Comparison of ENCODE assay signal across 13 cellular contexts in genomic region chr1:206709772-206710456, GRCh38. TPM values are rescaled to one million over a fixed set of nuclear protein-coding genes. Genes with fewer than 3 reads are reported as not detected.
DNase-seq lines count a peak whose midpoint lies in the region; ATAC-seq and TF ChIP-seq lines count a peak whose summit lies in the region.
"Had no signal": no experiment of that assay in that cellular context is flagged by ENCODE, and none has a peak within 500 bp of the region (broad histone marks: within the 10 kb centered on the region; RNA-seq: fewer than 3 reads in every experiment).

No MANE protein-coding gene starts in this region.

- peak overlapping the region; percentile 72 for H3K27ac Mint-ChIP-seq in Calu3 (ENCODE audit: unreplicated experiment)
- peak overlapping the region in 2 of 3 experiments; percentile 79 to 94 for H3K27ac Mint-ChIP-seq in nephron
- H3K27ac Mint-ChIP-seq: H9 had no signal

- no peak overlapping the region for H3K23ac ChIP-seq in IMR-90 (ENCODE audit: low read depth, low read length)

- intact Hi-C loops in Calu3 (cut with micrococcal nuclease; ENCODE audit: unreplicated experiment) = loop anchor here (2.0 to 10.0 kb wide), 2 partner anchors 15 to 75 kb away; partner anchors contain the start of gene DYRK3
- intact Hi-C loops in IMR-90 (cut with micrococcal nuclease) = no loop called here

- H2AK9ac ChIP-seq in IMR-90 (replicated peaks; ENCODE audit: low read depth, low read length, poor library complexity) = no peak overlapping the region

- H3K9me1 ChIP-seq in IMR-90 (ENCODE audit: insufficient read depth, low read length) = peaks cover 62% of the 10 kb centered on the region

- TF ChIP-seq CTCF in Calu3 (IDR thresholded peaks at IDR 0.05; ENCODE audit: unreplicated experiment) = no peak
- no peak for TF ChIP-seq CTCF in IMR-90 (conservative IDR thresholded peaks at IDR 0.05; ENCODE audit: low read depth, low read length)
- no peak for TF ChIP-seq CTCF in choroid plexus epithelial cell (conservative IDR thresholded peaks at IDR 0.05; ENCODE audit: low read depth, low read length)
- no peak for TF ChIP-seq CTCF in nephron (IDR thresholded peaks at IDR 0.05; ENCODE audit: unreplicated experiment in 3 of 3)

- no peak overlapping the region for H3K14ac ChIP-seq in IMR-90 (replicated peaks; ENCODE audit: low read depth, low read length)

- peaks cover 99% of the 10 kb centered on the region for H4K20me1 ChIP-seq in IMR-90 (ENCODE audit: insufficient read depth, low read length)

- H3K9ac ChIP-seq in IMR-90 (ENCODE audit: low read depth, low read length) = no peak overlapping the region
- H3K9ac ChIP-seq: KMS-11 had no signal

- CTCF ChIA-PET in Calu3 (lab: Charles Lee) = interaction anchor here (0.9 to 1.9 kb wide), 8 partner anchors 10 to 272 kb away, joined by 3 to 6 read pairs (median 3); partner anchors contain the start of gene EIF2D
- CTCF ChIA-PET in IMR-90 (lab: Yijun Ruan, JAX) = interaction anchor here (1.1 to 1.7 kb wide), 3 partner anchors 10 to 79 kb away, joined by 3 to 5 read pairs (median 4); no protein-coding TSS in a partner anchor

- H3K36me3 Mint-ChIP-seq in Calu3 (ENCODE audit: insufficient read depth, unreplicated experiment) (peaks cover 5% of the 10 kb centered on the region), nephron (ENCODE audit: low read depth) (no peaks in the 10 kb centered on the region)
- H3K36me3 Mint-ChIP-seq: activated naive CD8-positive, alpha-beta T cell had no signal

- H3K18ac ChIP-seq in IMR-90 (ENCODE audit: low read depth, low read length) = no peak overlapping the region

- dilution Hi-C loops in IMR-90 (cut with HindIII; ENCODE audit: low sequenced_read_pairs, unreplicated experiment) = no loop called here

- H3K9me3 ChIP-seq in IMR-90 (ENCODE audit: control insufficient read depth, insufficient read depth, low read length) = no peaks in the 10 kb centered on the region

- H3K9me3 Mint-ChIP-seq in Calu3 (ENCODE audit: low read depth, unreplicated experiment) = no peaks in the 10 kb centered on the region
- no peaks in the 10 kb centered on the region for H3K9me3 Mint-ChIP-seq in nephron
- H3K9me3 Mint-ChIP-seq: H9 had no signal

- H2BK20ac ChIP-seq in IMR-90 (ENCODE audit: low read depth, low read length) = no peak overlapping the region

- peaks cover 27 to 95% of the 10 kb centered on the region in 2 experiments for H3K79me1 ChIP-seq in IMR-90 (ENCODE audit: low read depth in 1 of 2, low read length in 2 of 2)

- H3K4me1 Mint-ChIP-seq in Calu3 (ENCODE audit: low read depth, unreplicated experiment) (peaks cover 82% of the 10 kb centered on the region), nephron (peaks cover 86% of the 10 kb centered on the region)

- H3K4me2 ChIP-seq in IMR-90 (ENCODE audit: low read depth, low read length) = no peak overlapping the region

- H2AK5ac ChIP-seq in IMR-90 (ENCODE audit: low read depth, low read length) = no peak overlapping the region

- no peak overlapping the region for H3K56ac ChIP-seq in IMR-90 (ENCODE audit: extremely low read depth, insufficient read depth, low read length)

- H2BK120ac ChIP-seq in IMR-90 (ENCODE audit: low read depth, low read length) = no peak overlapping the region

- no peak overlapping the region for H2BK5ac ChIP-seq in IMR-90 (ENCODE audit: low read depth, low read length, poor library complexity, severe bottlenecking)

- no peak for TF ChIP-seq RAD21 in IMR-90 (IDR thresholded peaks at IDR 0.05; ENCODE audit: low read length)

- no peak overlapping the region for H4K8ac ChIP-seq in IMR-90 (ENCODE audit: low read depth in 2 of 2, low read length in 2 of 2)

- TF ChIP-seq POLR2A in IMR-90 (IDR thresholded peaks at IDR 0.05; ENCODE audit: low read depth, low read length) = no peak

- peaks cover 44% of the 10 kb centered on the region for H3K4me1 ChIP-seq in IMR-90 (ENCODE audit: control insufficient read depth, insufficient read depth, low read length)

- H3K27ac ChIP-seq in IMR-90 (ENCODE audit: insufficient read depth, low read length) = no peak overlapping the region
- H3K27ac ChIP-seq: KMS-11 had no signal

- H3K4me3 ChIP-seq in IMR-90 (ENCODE audit: insufficient read depth, low read depth, low read length) (no peak overlapping the region), choroid plexus epithelial cell (ENCODE audit: low read depth, low read length) (no peak overlapping the region)

- no peak overlapping the region for H2AFZ ChIP-seq in IMR-90 (replicated peaks; ENCODE audit: low read length, poor library complexity)

- H3K27me3 ChIP-seq in IMR-90 (ENCODE audit: control insufficient read depth, insufficient read depth, low read length) = no peaks in the 10 kb centered on the region

- BruUV-seq in Calu3 (replicated peaks; lab: Mats Ljungman, UMichigan) = no TSS peak
- BruUV-seq in IMR-90 (replicated peaks; lab: Mats Ljungman, UMichigan) = no TSS peak

- H3K4me3 Mint-ChIP-seq in Calu3 (ENCODE audit: low read depth, unreplicated experiment) (peak overlapping the region; percentile 51), nephron (no peak overlapping the region)
- H3K4me3 Mint-ChIP-seq: activated naive CD8-positive, alpha-beta T cell; H9 had no signal

- H3K27me3 Mint-ChIP-seq in Calu3 (ENCODE audit: unreplicated experiment) (no peaks in the 10 kb centered on the region), nephron (ENCODE audit: low read depth) (no peaks in the 10 kb centered on the region)
- H3K27me3 Mint-ChIP-seq: activated naive CD8-positive, alpha-beta T cell had no signal

- no peak overlapping the region for H2BK15ac ChIP-seq in IMR-90 (ENCODE audit: low read depth, low read length)

- DNase-seq in Calu3 (no peak), IMR-90 (peak; percentile 68), choroid plexus epithelial cell (ENCODE audit: low read depth) (peak; percentile 60), HK-2 (ENCODE audit: unreplicated experiment) (no peak)
- no peak for DNase-seq in stimulated activated CD4-positive, alpha-beta T cell treated with anti-CD3 and anti-CD28 coated beads, Interleukin-2, amount 100 ng/mL, for 24 hours
- DNase-seq in stimulated activated CD4-positive, alpha-beta T cell treated with anti-CD3 and anti-CD28 coated beads, Interleukin-4, amount 100 ng/mL, for 24 hours = no peak
- DNase-seq: H9, head of caudate nucleus, NCI-H1930, T-helper 9 cell had no signal

- no peaks in the 10 kb centered on the region for H3K36me3 ChIP-seq in IMR-90 (ENCODE audit: control insufficient read depth, insufficient read depth, low read length)

- WGBS in IMR-90 (ENCODE audit: extremely low coverage in 2 of 2, insufficient read length in 1 of 2), 2 experiments = 79% methylated on average over 3 of the region's 5 CpGs; no CpG with 5 or more reads in 1 of the 2 experiments

- POLR2A ChIA-PET in IMR-90 (lab: Charles Lee; ENCODE audit: unreplicated experiment) = no interaction called here

- no peak for ATAC-seq in IMR-90 (ENCODE audit: low read depth)

- H3K4ac ChIP-seq in IMR-90 (ENCODE audit: low read depth, low read length) = no peak overlapping the region

- in situ Hi-C loops in IMR-90 (cut with MboI; ENCODE audit: low sequenced_read_pairs) = no loop called here

- H4K5ac ChIP-seq in IMR-90 (ENCODE audit: low read depth, low read length) = no peak overlapping the region

- no peak overlapping the region for H4K91ac ChIP-seq in IMR-90 (ENCODE audit: insufficient read depth, low read depth, low read length)

TF ChIP-seq in IMR-90, 13 proteins besides CTCF, POLR2A, EP300 and RAD21:
- TF ChIP-seq MAZ (IDR thresholded peaks at IDR 0.05; ENCODE audit: borderline replicate concordance, low read depth, low read length) = no peak
- TF ChIP-seq CEBPB (IDR thresholded peaks at IDR 0.05; ENCODE audit: low read depth, low read length) = no peak
- TF ChIP-seq MXI1 (IDR thresholded peaks at IDR 0.05; ENCODE audit: borderline replicate concordance, low read depth, low read length) = no peak
- no peak for TF ChIP-seq RFX5 (IDR thresholded peaks at IDR 0.05; ENCODE audit: low read depth, low read length)
- TF ChIP-seq NFE2L2 (IDR thresholded peaks at IDR 0.05; ENCODE audit: low read depth, low read length) = no peak
- no peak for TF ChIP-seq MAFK (IDR thresholded peaks at IDR 0.05; ENCODE audit: low read depth, low read length)
- TF ChIP-seq FOS (IDR thresholded peaks at IDR 0.05; ENCODE audit: low read depth, low read length) = no peak
- TF ChIP-seq SMC3 (IDR thresholded peaks at IDR 0.05; ENCODE audit: low read depth, low read length) = no peak
- no peak for TF ChIP-seq CHD1 (IDR thresholded peaks at IDR 0.05; ENCODE audit: low read depth, low read length)
- TF ChIP-seq RCOR1 (IDR thresholded peaks at IDR 0.05; ENCODE audit: insufficient replicate concordance, low read length) = no peak
- TF ChIP-seq BHLHE40 (IDR thresholded peaks at IDR 0.05; ENCODE audit: low read depth, low read length) = no peak

RNA-seq across cellular contexts. Expression of gene MAPKAPK2, which starts 25.2 kb away (rescaled TPM):
- 93.7 and 96.2 TPM in 2 replicates for total RNA-seq in Calu3 (2022)
- total RNA-seq in IMR-90 (2012; rRNA removed) = 50.8 and 56.5 TPM in 2 replicates
- polyA plus RNA-seq in IMR-90 (2012; rRNA removed) = 60.7 and 66.4 TPM in 2 replicates
- 42.3 and 56.1 TPM in 2 replicates for polyA plus RNA-seq in IMR-90 (2012; cell fraction: cytosol; rRNA removed)
- polyA plus RNA-seq in IMR-90 (2012; cell fraction: nucleus; rRNA removed; ENCODE audit: low replicate concordance) = 86.1 and 91.5 TPM in 2 replicates

Comparison
In these comparisons a context has a peak if more than half of its experiments do, and no peak if none do; other contexts are left out.
1. DNase-seq: peak in IMR-90 (single experiment) and choroid plexus epithelial cell (single experiment); none in Calu3 (single experiment), stimulated activated CD4-positive, alpha-beta T cell treated with anti-CD3 and anti-CD28 coated beads, Interleukin-2, amount 100 ng/mL, for 24 hours (0 of 2), HK-2 (single experiment) and stimulated activated CD4-positive, alpha-beta T cell treated with anti-CD3 and anti-CD28 coated beads, Interleukin-4, amount 100 ng/mL, for 24 hours (single experiment).